Comparison of ENCODE assay signal across 19 cellular contexts in the genomic region with DNA sequence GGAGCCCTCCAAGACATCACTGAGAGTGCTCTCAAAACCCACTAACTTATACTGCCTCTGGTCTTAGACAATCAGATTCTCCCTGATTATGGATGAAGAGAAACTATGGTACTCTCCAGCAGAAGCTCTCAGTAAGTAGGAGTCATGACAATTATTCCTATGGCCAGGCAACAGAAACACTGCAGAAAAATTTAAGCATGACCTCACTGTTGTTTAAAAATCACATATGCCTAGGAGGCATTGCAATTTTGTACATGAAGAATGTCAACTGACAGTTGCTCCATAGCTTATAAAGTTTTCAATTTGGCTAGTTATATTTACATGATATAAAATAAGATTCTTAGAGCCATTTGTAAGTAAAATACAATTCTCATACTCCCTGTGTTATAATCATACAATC.
A peak's percentile ranks its signal among the peaks of the same experiment; 100 is the strongest.
DNase-seq lines count a peak whose midpoint lies in the region; ATAC-seq and TF ChIP-seq lines count a peak whose summit lies in the region.
"Had no signal": no experiment of that assay in that cellular context is flagged by ENCODE, and none has a peak within 500 bp of the region (broad histone marks: within the 10 kb centered on the region; RNA-seq: fewer than 3 reads in every experiment).

No MANE protein-coding gene starts in this region.

- H3K36me3 Mint-ChIP-seq in MCF 10A (ENCODE audit: insufficient read depth, unreplicated experiment): no peaks in the 10 kb centered on the region
- H3K36me3 Mint-ChIP-seq in activated CD4-positive, alpha-beta memory T cell treated with anti-CD3 and anti-CD28 coated beads, Interleukin-2, amount 10 ng/mL, durations not matched to agents 7 days and 5 days (ENCODE audit: low read depth): no peaks in the 10 kb centered on the region
- H3K36me3 Mint-ChIP-seq: CD4-positive, CD25-positive, alpha-beta regulatory T cell; CD8-positive, alpha-beta T cell had no signal

- H3K4me1 ChIP-seq in breast epithelium (no peaks in the 10 kb centered on the region), foreskin keratinocyte (peaks cover 49% of the 10 kb centered on the region)
- H3K4me1 ChIP-seq: BLaER1, Caco-2, HAP-1 had no signal

- TF ChIP-seq POLR2A in breast epithelium (IDR thresholded peaks at IDR 0.05): no peak

- H3K36me3 ChIP-seq in breast epithelium: no peaks in the 10 kb centered on the region
- H3K36me3 ChIP-seq: BLaER1, HAP-1 had no signal

- no peaks in the 10 kb centered on the region for H3K9me3 ChIP-seq in breast epithelium
- H3K9me3 ChIP-seq: BLaER1, Caco-2, HAP-1 had no signal

- H3K27ac Mint-ChIP-seq in MCF 10A (ENCODE audit: low read depth, unreplicated experiment): peak overlapping the region; percentile 6
- no peak overlapping the region for H3K27ac Mint-ChIP-seq in activated CD4-positive, alpha-beta memory T cell treated with anti-CD3 and anti-CD28 coated beads, Interleukin-2, amount 10 ng/mL, durations not matched to agents 7 days and 5 days
- H3K27ac Mint-ChIP-seq: B cell; CD4-positive, CD25-positive, alpha-beta regulatory T cell; CD8-positive, alpha-beta T cell; HFFc6 had no signal

- CTCF ChIA-PET in MCF 10A (lab: Yijun Ruan, JAX): interaction anchor here (0.6 to 1.3 kb wide), 5 partner anchors 7 to 1392 kb away, joined by 3 to 5 read pairs (median 4); no protein-coding TSS in a partner anchor
- CTCF ChIA-PET in activated CD4-positive, alpha-beta memory T cell treated with anti-CD3 and anti-CD28 coated beads, Interleukin-2, amount 10 ng/mL, durations not matched to agents 7 days and 5 days (lab: Charles Lee): no interaction called here

- H3K9me3 Mint-ChIP-seq in MCF 10A (ENCODE audit: unreplicated experiment): peaks cover 7% of the 10 kb centered on the region
- no peaks in the 10 kb centered on the region for H3K9me3 Mint-ChIP-seq in activated CD4-positive, alpha-beta memory T cell treated with anti-CD3 and anti-CD28 coated beads, Interleukin-2, amount 10 ng/mL, durations not matched to agents 7 days and 5 days
- H3K9me3 Mint-ChIP-seq: CD8-positive, alpha-beta T cell had no signal

- H3K27ac ChIP-seq in breast epithelium: no peak overlapping the region
- H3K27ac ChIP-seq in foreskin keratinocyte: peak overlapping the region; percentile 95
- H3K27ac ChIP-seq: 22Rv1, BLaER1, C4-2B had no signal

- peaks cover 54% of the 10 kb centered on the region for H3K4me1 Mint-ChIP-seq in MCF 10A (ENCODE audit: insufficient read depth, unreplicated experiment)
- peaks cover 6% of the 10 kb centered on the region for H3K4me1 Mint-ChIP-seq in activated CD4-positive, alpha-beta memory T cell treated with anti-CD3 and anti-CD28 coated beads, Interleukin-2, amount 10 ng/mL, durations not matched to agents 7 days and 5 days
- H3K4me1 Mint-ChIP-seq: CD4-positive, CD25-positive, alpha-beta regulatory T cell had no signal

- H3K27me3 ChIP-seq in breast epithelium (no peaks in the 10 kb centered on the region), foreskin keratinocyte (no peaks in the 10 kb centered on the region)
- H3K27me3 ChIP-seq: BLaER1 had no signal

- BruUV-seq in MCF 10A (replicated peaks; lab: Mats Ljungman, UMichigan): no TSS peak

- H3K27me3 Mint-ChIP-seq in MCF 10A (ENCODE audit: insufficient read depth, unreplicated experiment): no peaks in the 10 kb centered on the region
- H3K27me3 Mint-ChIP-seq in activated CD4-positive, alpha-beta memory T cell treated with anti-CD3 and anti-CD28 coated beads, Interleukin-2, amount 10 ng/mL, durations not matched to agents 7 days and 5 days: peaks cover 1% of the 10 kb centered on the region
- H3K27me3 Mint-ChIP-seq: B cell; CD4-positive, CD25-positive, alpha-beta regulatory T cell had no signal

- ATAC-seq in foreskin keratinocyte: no peak
- ATAC-seq: CD8-positive, alpha-beta T cell had no signal

- POLR2A ChIA-PET in MCF 10A (lab: Yijun Ruan, JAX): interaction anchor here (0.5 to 1.4 kb wide), 5 partner anchors 17 to 307 kb away, joined by 3 read pairs; no protein-coding TSS in a partner anchor
- POLR2A ChIA-PET in activated CD4-positive, alpha-beta memory T cell treated with anti-CD3 and anti-CD28 coated beads, Interleukin-2, amount 10 ng/mL, durations not matched to agents 7 days and 5 days (lab: Charles Lee): no interaction called here

- no peak overlapping the region for H3K4me3 Mint-ChIP-seq in MCF 10A (ENCODE audit: unreplicated experiment)
- H3K4me3 Mint-ChIP-seq in activated CD4-positive, alpha-beta memory T cell treated with anti-CD3 and anti-CD28 coated beads, Interleukin-2, amount 10 ng/mL, durations not matched to agents 7 days and 5 days: no peak overlapping the region
- H3K4me3 Mint-ChIP-seq: B cell; CD4-positive, CD25-positive, alpha-beta regulatory T cell; CD8-positive, alpha-beta T cell; HFFc6 had no signal

- intact Hi-C loops in MCF 10A (cut with micrococcal nuclease): no loop called here
- intact Hi-C loops in breast epithelium (cut with DNase I; ENCODE audit: low total_unique reads): no loop called here

- TF ChIP-seq CTCF in MCF 10A (IDR thresholded peaks at IDR 0.05; ENCODE audit: unreplicated experiment) (no peak), breast epithelium (IDR thresholded peaks at IDR 0.05) (no peak), epithelial cell of esophagus (IDR thresholded peaks at IDR 0.05; ENCODE audit: insufficient read depth, low read depth, low read length, missing control alignments) (no peak), foreskin keratinocyte (conservative IDR thresholded peaks at IDR 0.05) (no peak)

- H3K4me3 ChIP-seq in breast epithelium (no peak overlapping the region), epithelial cell of esophagus (ENCODE audit: low read length) (no peak overlapping the region)
- H3K4me3 ChIP-seq: BLaER1, HAP-1 had no signal

- no peak for DNase-seq in MCF 10A (ENCODE audit: unreplicated experiment)
- DNase-seq in breast epithelium (ENCODE audit: low spot score in 2 of 2): no peak
- peak; percentile 67 for DNase-seq in epithelial cell of esophagus (ENCODE audit: low read depth)
- peak in 1 of 2 donors; percentile 62 for DNase-seq in foreskin keratinocyte
- no peak for DNase-seq in activated T-cell treated with anti-CD3 and anti-CD28 coated beads, Interleukin-2, amount 50 U/mL, for 1 hour
- no peak for DNase-seq in activated CD4-positive, alpha-beta memory T cell treated with anti-CD3 and anti-CD28 coated beads, Interleukin-2, amount 10 ng/mL, durations not matched to agents 7 days and 5 days
- DNase-seq in HuH-7.5 (ENCODE audit: low spot score): no peak
- DNase-seq: Caco-2; CD4-positive, CD25-positive, alpha-beta regulatory T cell; CD8-positive, alpha-beta T cell; DMS153; DND-41; GOT3; HFFc6 had no signal
